Comparison of ENCODE assay signal across 14 cellular contexts in the genomic region with DNA sequence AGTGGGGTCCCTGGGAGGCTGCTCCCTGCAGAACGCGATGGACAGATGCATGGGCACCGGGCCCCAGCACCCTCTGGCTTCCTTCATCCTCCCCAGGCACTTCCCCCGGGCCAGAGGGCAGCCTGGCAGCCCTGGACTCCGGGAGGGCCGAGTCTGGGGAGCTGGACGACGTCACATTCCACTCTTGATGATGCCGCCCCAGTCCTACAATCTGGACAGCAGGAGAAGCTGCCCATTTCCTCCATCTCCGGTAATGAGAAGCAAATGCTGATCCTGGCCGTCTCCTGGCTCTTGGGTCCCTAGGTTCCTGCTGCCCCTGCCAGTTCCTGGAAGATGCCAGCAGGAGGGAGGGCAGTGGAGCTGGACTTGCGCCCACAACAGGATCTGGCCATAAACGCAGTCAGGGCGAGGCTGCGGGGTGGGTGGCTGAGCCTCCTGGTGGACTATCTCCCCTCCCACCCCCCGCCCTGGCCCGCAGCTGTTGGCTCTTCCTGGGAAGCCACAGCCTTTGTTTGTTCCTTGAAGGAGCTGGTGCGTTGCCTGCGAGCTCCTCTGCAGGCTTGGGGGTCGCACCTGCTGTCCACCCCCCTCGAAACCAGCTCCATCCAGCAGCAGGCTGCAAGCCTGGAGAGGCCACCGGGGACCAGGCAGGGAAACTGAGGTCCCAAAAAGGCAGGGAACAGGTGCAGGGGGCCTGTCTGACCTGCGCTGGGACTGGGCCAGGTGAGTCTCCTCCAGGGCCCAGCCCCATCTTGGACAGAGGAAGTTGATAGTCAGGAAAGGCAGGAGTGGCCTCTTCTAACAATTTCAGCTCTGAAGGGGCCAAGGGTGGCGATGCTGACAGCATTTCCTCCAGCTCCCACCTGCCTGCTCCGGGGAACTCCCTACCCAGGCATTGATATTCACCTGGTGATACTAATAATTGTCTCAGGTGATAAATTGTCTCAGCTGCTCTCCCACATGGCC. TPM values are rescaled to one million over a fixed set of nuclear protein-coding genes. Genes with fewer than 3 reads are reported as not detected.
DNase-seq lines count a peak whose midpoint lies in the region; ATAC-seq, FAIRE-seq and TF ChIP-seq lines count a peak whose summit lies in the region.
"Had no signal": no experiment of that assay in that cellular context is flagged by ENCODE, and none has a peak within 500 bp of the region (broad histone marks: within the 10 kb centered on the region; RNA-seq: fewer than 3 reads in every experiment).

No MANE protein-coding gene starts in this region.

- intact Hi-C loops in right cardiac atrium (cut with DNase I), result loop anchor here in 2 of 4 donors (5.0 to 10.0 kb wide), 2 partner anchors 200 to 202 kb away; no protein-coding TSS in a partner anchor
- intact Hi-C loops in kidney (cut with DNase I), result no loop called here
- intact Hi-C loops in upper lobe of right lung (cut with DNase I), result no loop called here

- no peak for FAIRE-seq in kidney (lab: Jason Lieb, UNC)

- DNase-seq in right cardiac atrium, result peak in 2 of 3 donors; percentile 11 to 35
- DNase-seq in right atrium auricular region (ENCODE audit: low spot score), result no peak
- peak in 2 of 3 donors; percentile 82 to 87 for DNase-seq in Peyer's patch
- peak; percentile 61 for DNase-seq in kidney
- DNase-seq in upper lobe of right lung, result peak; percentile 64
- DNase-seq in SK-N-DZ (ENCODE audit: low spot score), result no peak
- no peak for DNase-seq in GM20000 (ENCODE audit: low spot score)
- DNase-seq in NK-92 (lab: John Stamatoyannopoulos, UW; ENCODE audit: unreplicated experiment), result no peak
- DNase-seq: NCI-H1436 had no signal

- no peaks in the 10 kb centered on the region for H3K4me1 ChIP-seq in right cardiac atrium (ENCODE audit: control insufficient read depth, insufficient read depth, low read length)
- H3K4me1 ChIP-seq in right atrium auricular region, result peaks cover 0 to 22% of the 10 kb centered on the region in 2 donors
- peaks cover 0 to 38% (median 2%) of the 10 kb centered on the region in 4 donors for H3K4me1 ChIP-seq in Peyer's patch
- H3K4me1 ChIP-seq in kidney (ENCODE audit: control insufficient read depth in 1 of 2, insufficient read depth in 1 of 2, low read depth in 1 of 2, low read length in 2 of 2), result no peaks in the 10 kb centered on the region
- peaks cover 7% of the 10 kb centered on the region for H3K4me1 ChIP-seq in upper lobe of right lung

- peak; percentile 29 to 53 for TF ChIP-seq POLR2A in Peyer's patch (IDR thresholded peaks at IDR 0.05)

- no peak overlapping the region for H3K4me3 ChIP-seq in right cardiac atrium (ENCODE audit: low read length)
- no peak overlapping the region for H3K4me3 ChIP-seq in right atrium auricular region
- H3K4me3 ChIP-seq in Peyer's patch, result peak overlapping the region in 2 of 4 donors; percentile 32 to 33
- H3K4me3 ChIP-seq in kidney (ENCODE audit: low read length in 2 of 2), result no peak overlapping the region
- no peak overlapping the region for H3K4me3 ChIP-seq in upper lobe of right lung

- H3K9me3 ChIP-seq in right cardiac atrium (ENCODE audit: control insufficient read depth, low read length), result no peaks in the 10 kb centered on the region
- H3K9me3 ChIP-seq in right atrium auricular region, result no peaks in the 10 kb centered on the region
- H3K9me3 ChIP-seq in Peyer's patch, result no peaks in the 10 kb centered on the region
- no peaks in the 10 kb centered on the region for H3K9me3 ChIP-seq in kidney (ENCODE audit: control insufficient read depth in 1 of 2, low read length in 2 of 2)
- H3K9me3 ChIP-seq in upper lobe of right lung, result no peaks in the 10 kb centered on the region

- no peaks in the 10 kb centered on the region for H3K27me3 ChIP-seq in right cardiac atrium (ENCODE audit: control insufficient read depth, insufficient read depth)
- no peaks in the 10 kb centered on the region for H3K27me3 ChIP-seq in right atrium auricular region
- no peaks in the 10 kb centered on the region for H3K27me3 ChIP-seq in Peyer's patch
- peaks cover 15% of the 10 kb centered on the region for H3K27me3 ChIP-seq in upper lobe of right lung

- WGBS in right cardiac atrium, result 46% methylated on average over 25 of the region's 25 CpGs

- no peak for TF ChIP-seq CTCF in right atrium auricular region (IDR thresholded peaks at IDR 0.05)
- peak in 3 of 6 experiments; percentile 25 to 31 (median 25) for TF ChIP-seq CTCF in Peyer's patch (IDR thresholded peaks at IDR 0.05)
- TF ChIP-seq CTCF in kidney (IDR thresholded peaks at IDR 0.05; ENCODE audit: borderline replicate concordance, extremely low read depth, insufficient read depth), result no peak
- TF ChIP-seq CTCF in upper lobe of right lung (IDR thresholded peaks at IDR 0.05), result no peak
- no peak for TF ChIP-seq CTCF in GM20000 (IDR thresholded peaks at IDR 0.05; ENCODE audit: extremely low read depth, missing control alignments)

- no peak overlapping the region for H3K27ac ChIP-seq in right cardiac atrium (ENCODE audit: low read length)
- no peak overlapping the region for H3K27ac ChIP-seq in right atrium auricular region
- peak overlapping the region in 3 of 4 donors; percentile 43 to 78 (median 69) for H3K27ac ChIP-seq in Peyer's patch
- no peak overlapping the region for H3K27ac ChIP-seq in kidney (ENCODE audit: low read depth in 2 of 2, low read length in 2 of 2)
- no peak overlapping the region for H3K27ac ChIP-seq in upper lobe of right lung

- no peak for ATAC-seq in right cardiac atrium
- no peak for ATAC-seq in upper lobe of right lung
- ATAC-seq: left lobe of liver had no signal

- no peak overlapping the region for H3K9ac ChIP-seq in kidney (ENCODE audit: low read length in 2 of 2)

- H3K36me3 ChIP-seq in right atrium auricular region, result no peaks in the 10 kb centered on the region
- no peaks in the 10 kb centered on the region for H3K36me3 ChIP-seq in Peyer's patch
- H3K36me3 ChIP-seq in kidney (ENCODE audit: control insufficient read depth in 1 of 2, insufficient read depth in 2 of 2, low read length in 2 of 2), result no peaks in the 10 kb centered on the region
- no peaks in the 10 kb centered on the region for H3K36me3 ChIP-seq in upper lobe of right lung

RNA-seq across cellular contexts. Expression of a gene that starts 17.9 kb away (rescaled TPM):
- total RNA-seq in right cardiac atrium, result not detected
- polyA plus RNA-seq in right cardiac atrium, result 0.05 TPM
- not detected for total RNA-seq in right atrium auricular region
- total RNA-seq in Peyer's patch, result not detected
- total RNA-seq in kidney, result 3.0 TPM
- 1.1 TPM for polyA plus RNA-seq in kidney (ENCODE audit: insufficient read depth, low read depth, low replicate concordance)
- not detected for total RNA-seq in upper lobe of right lung
- polyA plus RNA-seq in SK-N-DZ (2014; cell fraction: cytosol; rRNA removed), result not detected in 2 replicates
- not detected in 2 replicates for polyA plus RNA-seq in SK-N-DZ (2014; cell fraction: nucleus; rRNA removed)
- total RNA-seq: dermis microvascular lymphatic vessel endothelial cell, glomerular endothelial cell, OCI-LY7, omental fat pad had no signal

RNA-seq across cellular contexts. Expression of a gene that starts 20.2 kb away (rescaled TPM):
- total RNA-seq in right cardiac atrium, result under 1 TPM in 1 of 4 donors, not detected in 3; 0.03 TPM
- 0.02 TPM for polyA plus RNA-seq in right cardiac atrium
- total RNA-seq in right atrium auricular region, result not detected
- total RNA-seq in Peyer's patch, result 1,000 to 10,000 TPM in 2 of 4 donors, 100 to 1,000 TPM in 2; 817 to 1,165 (median 1,010) TPM
- total RNA-seq in kidney, result not detected
- polyA plus RNA-seq in kidney (ENCODE audit: insufficient read depth, low read depth, low replicate concordance), result not detected
- total RNA-seq in upper lobe of right lung, result not detected
- polyA plus RNA-seq in SK-N-DZ (2014; cell fraction: cytosol; rRNA removed), result not detected in 2 replicates
- polyA plus RNA-seq in SK-N-DZ (2014; cell fraction: nucleus; rRNA removed), result not detected in 2 replicates
- total RNA-seq: dermis microvascular lymphatic vessel endothelial cell, glomerular endothelial cell, OCI-LY7, omental fat pad had no signal

Comparison
In these comparisons a context has a peak if more than half of its experiments do, and no peak if none do; other contexts are left out.
1. DNase-seq: peak in right cardiac atrium (2 of 3), Peyer's patch (2 of 3), kidney (single experiment) and upper lobe of right lung (single experiment); none in right atrium auricular region (single experiment), SK-N-DZ (single experiment), GM20000 (single experiment) and NK-92 (single experiment).
2. H3K27ac ChIP-seq: peak in Peyer's patch (3 of 4); none in right cardiac atrium (single experiment), right atrium auricular region (0 of 2), kidney (0 of 2) and upper lobe of right lung (single experiment).
3. RNA of a gene that starts 20.2 kb away (total RNA-seq): 817 to 1,165 TPM in Peyer's patch; 0.03 TPM in right cardiac atrium, not detected in right atrium auricular region, not detected in kidney (single experiment) and not detected in upper lobe of right lung (single experiment); every median in the first group is over 100 times any median in the second.